ENCODE assay signal across 1 cellular context in genomic region chr10:16529853-16530252, GRCh38.
TF ChIP-seq lines count a peak whose summit lies in the region.

No MANE protein-coding gene starts in this region.

TF ChIP-seq in GM12878, 131 proteins besides CTCF, POLR2A, EP300 and RAD21 (continued from another document):
- TF ChIP-seq ZBTB40 (IDR thresholded peaks at IDR 0.05; ENCODE audit: borderline replicate concordance) (no peak), POLR2AphosphoS5 (IDR thresholded peaks at IDR 0.05; ENCODE audit: low read length) (no peak), RUNX3 (IDR thresholded peaks at IDR 0.05; ENCODE audit: low read length) (peak; percentile 20; the same call in 1 of the 2 replicates), HDGF (IDR thresholded peaks at IDR 0.05) (no peak), SP1 (IDR thresholded peaks at IDR 0.05; ENCODE audit: low read depth, low read length) (no peak), ZNF592 (IDR thresholded peaks at IDR 0.05) (no peak), SUPT20H (IDR thresholded peaks at IDR 0.05; ENCODE audit: borderline replicate concordance, control insufficient read depth, low read depth, low read length) (no peak)
